Comparison of ENCODE assay signal across 10 cellular contexts in the genomic region with DNA sequence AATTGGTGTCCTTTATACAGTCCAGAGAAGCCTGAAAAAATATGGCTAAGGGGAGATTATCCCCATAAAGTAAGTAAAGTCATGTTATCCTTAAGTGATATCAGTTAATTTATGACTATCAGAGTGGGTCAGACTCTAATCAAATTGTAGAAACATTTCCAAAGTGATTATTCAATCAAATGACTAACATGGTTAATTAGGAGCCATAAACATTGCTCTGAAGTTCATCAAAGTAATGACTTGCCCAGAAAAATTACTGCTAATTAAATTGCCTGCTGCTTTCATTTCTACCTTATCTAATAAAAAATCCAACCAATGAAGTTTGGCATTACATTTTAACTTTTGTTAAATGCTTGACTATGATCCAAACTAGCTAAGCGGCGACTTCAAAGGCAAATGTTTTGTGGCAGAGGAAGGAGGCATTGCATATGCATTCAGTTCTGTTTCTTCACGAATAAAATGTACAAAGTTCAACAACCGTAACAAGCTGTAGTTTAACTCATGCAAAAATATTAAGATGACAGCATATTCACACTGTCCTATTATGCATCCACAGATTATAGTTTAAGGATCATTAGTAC.
"Had no signal": no experiment of that assay in that cellular context is flagged by ENCODE, and none has a peak within 500 bp of the region (broad histone marks: within the 10 kb centered on the region; RNA-seq: fewer than 3 reads in every experiment).

No MANE protein-coding gene starts in this region.

- ATAC-seq: left lobe of liver; naive thymus-derived CD4-positive, alpha-beta T cell; pancreas; stimulated activated effector memory CD8-positive, alpha-beta T cell treated with anti-CD3 and anti-CD28 coated beads, Interleukin-12 subunit alpha, Interleukin-12 subunit beta, amount 100 ng/mL, for 72 hours had no signal

- H3K4me1 ChIP-seq: pancreas had no signal

- H3K27ac ChIP-seq: pancreas had no signal

- DNase-seq: activated CD4-positive, alpha-beta T cell treated with anti-CD3 and anti-CD28 coated beads, Interleukin-2, amount 10 ng/mL, durations not matched to agents 7 days and 5 days; activated CD4-positive, CD25-positive, alpha-beta regulatory T cell; activated CD8-positive, alpha-beta memory T cell treated with anti-CD3 and anti-CD28 coated beads for 24 hours; activated gamma-delta T cell treated with Interleukin-2 at 50 U/mL for 16 hours; amygdala; mammary epithelial cell; naive thymus-derived CD4-positive, alpha-beta T cell; pancreas had no signal

- H3K36me3 ChIP-seq: pancreas had no signal

- H3K4me3 ChIP-seq: pancreas had no signal

- H3K9me3 ChIP-seq: pancreas had no signal

- H3K27me3 ChIP-seq: pancreas had no signal
